In the genomic region with DNA sequence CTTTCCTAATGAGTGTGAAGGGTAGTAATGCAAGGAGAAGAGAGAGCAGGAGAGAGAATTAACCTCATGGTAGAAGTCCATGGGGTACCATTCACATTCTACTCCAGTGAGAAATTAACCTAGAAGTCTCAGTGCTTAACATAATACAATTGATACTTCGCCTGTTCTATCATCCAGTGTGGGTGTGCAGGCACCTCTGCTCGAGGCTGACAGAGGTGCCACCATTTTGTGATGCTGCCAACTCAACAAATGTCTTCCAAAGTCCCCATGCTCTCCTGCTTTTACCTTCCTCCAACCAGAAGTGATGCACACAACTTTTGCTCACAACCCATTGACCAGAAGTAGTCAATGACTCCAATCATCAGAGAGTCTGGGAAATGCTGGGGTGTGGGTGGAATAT, we compare ENCODE assay signal across 7 cellular contexts.
"Had no signal": no experiment of that assay in that cellular context is flagged by ENCODE, and none has a peak within 500 bp of the region (broad histone marks: within the 10 kb centered on the region; RNA-seq: fewer than 3 reads in every experiment).

No MANE protein-coding gene starts in this region.

- ATAC-seq: HCT116 had no signal

- FAIRE-seq: HTR-8/SVneo had no signal

- H3K36me3 ChIP-seq: HAP-1 had no signal

- DNase-seq: GOT3, H7, IMR-90, KG1 had no signal

- H3K4me3 ChIP-seq: HAP-1 had no signal

- H3K9me3 ChIP-seq: HAP-1 had no signal
